In the genomic region with DNA sequence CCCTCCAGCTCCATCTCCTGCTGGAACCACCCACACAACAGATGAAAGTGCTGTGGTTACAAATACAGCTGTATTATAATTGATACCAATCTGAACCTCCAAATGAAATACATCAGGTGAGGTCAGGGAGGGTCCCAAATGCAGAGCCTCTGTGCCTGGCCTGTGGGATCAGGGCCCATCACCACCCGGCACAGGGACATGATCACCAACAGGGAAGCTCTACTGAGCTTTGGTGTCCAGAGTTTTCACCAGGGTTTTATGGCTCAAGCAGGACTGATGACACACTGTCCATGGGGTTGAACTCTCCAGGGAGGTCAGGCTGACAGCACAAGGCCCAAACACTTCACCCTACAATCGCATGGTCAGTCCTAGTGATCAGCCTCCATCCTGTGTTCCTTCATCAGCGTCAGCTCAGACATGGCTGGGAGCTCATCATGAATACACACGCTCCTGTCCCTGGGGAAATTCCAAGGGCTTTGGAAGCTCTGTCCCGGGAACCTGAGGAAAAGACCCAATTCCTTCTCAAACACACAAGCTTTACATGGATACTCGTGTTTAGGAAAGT, we compare ENCODE assay signal across 15 cellular contexts. TPM values are rescaled to one million over a fixed set of nuclear protein-coding genes. Genes with fewer than 3 reads are reported as not detected.
A peak's percentile ranks its signal among the peaks of the same experiment; 100 is the strongest.
DNase-seq lines count a peak whose midpoint lies in the region; ATAC-seq and TF ChIP-seq lines count a peak whose summit lies in the region.
"Had no signal": no experiment of that assay in that cellular context is flagged by ENCODE, and none has a peak within 500 bp of the region (broad histone marks: within the 10 kb centered on the region; RNA-seq: fewer than 3 reads in every experiment).

No MANE protein-coding gene starts in this region.

- peaks cover 9% of the 10 kb centered on the region for H3F3A ChIP-seq in SK-N-SH (replicated peaks; ENCODE audit: insufficient read depth)

- no peak for TF ChIP-seq RAD21 in SK-N-SH (IDR thresholded peaks at IDR 0.05; ENCODE audit: low read length)

- no peak for DNase-seq in SK-N-SH
- no peak for DNase-seq in Panc1 (ENCODE audit: low read depth, low spot score)
- DNase-seq in islet precursor cell, result peak; percentile 49
- DNase-seq in osteoblast (ENCODE audit: insufficient read length, low spot score, missing footprints), result peak; percentile 65
- no peak for DNase-seq in T-helper 2 cell
- no peak for DNase-seq in osteocyte (ENCODE audit: extremely low spot score, unreplicated experiment)
- DNase-seq: DMS 273 treated with DMSO at 0.1 percent for 48 hours, NCI-H1436, NCI-H2081, NCI-H524 had no signal

- H3K9me3 Mint-ChIP-seq in osteocyte (ENCODE audit: unreplicated experiment), result no peaks in the 10 kb centered on the region

- no TSS peak for BruUV-seq in Panc1 (replicated peaks; lab: Mats Ljungman, UMichigan)

- H2AFZ ChIP-seq in SK-N-SH (ENCODE audit: low read depth), result no peak overlapping the region
- no peak overlapping the region for H2AFZ ChIP-seq in osteoblast (ENCODE audit: low read length)

- no peak overlapping the region for H3K9ac ChIP-seq in SK-N-SH
- H3K9ac ChIP-seq: BLaER1 had no signal

- H3K27me3 ChIP-seq in SK-N-SH (ENCODE audit: insufficient read depth) (no peaks in the 10 kb centered on the region), Panc1 (ENCODE audit: control insufficient read depth, insufficient read depth, low read length) (no peaks in the 10 kb centered on the region), osteoblast (ENCODE audit: insufficient read depth, low read length) (peaks cover 34% of the 10 kb centered on the region)
- H3K27me3 ChIP-seq: BLaER1 had no signal

- no peak overlapping the region for H3K27ac Mint-ChIP-seq in osteocyte (ENCODE audit: unreplicated experiment)

- intact Hi-C loops in Panc1 (cut with micrococcal nuclease; ENCODE audit: unreplicated experiment), result no loop called here

- TF ChIP-seq CTCF in SK-N-SH (IDR thresholded peaks at IDR 0.05) (no peak), Panc1 (IDR thresholded peaks at IDR 0.05) (no peak), osteoblast (IDR thresholded peaks at IDR 0.05; ENCODE audit: extremely low read depth, low read depth, low read length) (no peak), osteocyte (IDR thresholded peaks at IDR 0.05) (no peak)

- H3K9me3 ChIP-seq in SK-N-SH (no peaks in the 10 kb centered on the region), Panc1 (ENCODE audit: control insufficient read depth, insufficient read depth, low read depth, low read length) (no peaks in the 10 kb centered on the region), osteoblast (ENCODE audit: low read depth, low read length) (no peaks in the 10 kb centered on the region)
- H3K9me3 ChIP-seq: BLaER1, HAP-1 had no signal

- 91% methylated on average over 5 of the region's 6 CpGs for WGBS in SK-N-SH (ENCODE audit: low lambda C conversion rate)

- H3K36me3 Mint-ChIP-seq in osteocyte (ENCODE audit: unreplicated experiment), result no peaks in the 10 kb centered on the region

- H3K27me3 Mint-ChIP-seq in osteocyte (ENCODE audit: unreplicated experiment), result peaks cover 2% of the 10 kb centered on the region

- POLR2A ChIA-PET in SK-N-SH (lab: Yijun Ruan, JAX) (interaction anchor here (0.6 to 1.4 kb wide), 2 partner anchors 10 to 16 kb away, joined by 3 to 4 read pairs; no protein-coding TSS in a partner anchor), Panc1 (lab: Charles Lee) (no interaction called here)

- H3K4me2 ChIP-seq in SK-N-SH (no peak overlapping the region), osteoblast (ENCODE audit: insufficient read depth, low read length) (no peak overlapping the region)
- H3K4me2 ChIP-seq: BLaER1 had no signal

- peaks cover 11% of the 10 kb centered on the region for H3K4me1 Mint-ChIP-seq in osteocyte (ENCODE audit: unreplicated experiment)

- H3K4me3 Mint-ChIP-seq in osteocyte (ENCODE audit: unreplicated experiment), result no peak overlapping the region

- in situ Hi-C loops in Panc1 (cut with HindIII; ENCODE audit: low pct_unique_long_range_greater_than_20kb, low sequenced_read_pairs), result no loop called here

- ATAC-seq in SK-N-SH treated with all-trans-retinoic acid at 6 μM for 48 hours (no peak), Panc1 (no peak), GM21526 (IDR thresholded peaks at IDR 0.05; ENCODE audit: low FRiP score, unreplicated experiment) (no peak)

- no peak for TF ChIP-seq EP300 in SK-N-SH (IDR thresholded peaks at IDR 0.05; ENCODE audit: borderline replicate concordance in 1 of 2, low read depth in 1 of 2, low read length in 1 of 2)

- H4K20me1 ChIP-seq in SK-N-SH (ENCODE audit: insufficient read depth), result no peaks in the 10 kb centered on the region
- H4K20me1 ChIP-seq in osteoblast (ENCODE audit: insufficient read depth, low read length), result peaks cover 3% of the 10 kb centered on the region

- H3K27ac ChIP-seq in SK-N-SH (ENCODE audit: low read depth in 2 of 2, low read length in 1 of 2), result no peak overlapping the region
- H3K27ac ChIP-seq in Panc1 (ENCODE audit: low read length), result peak overlapping the region; percentile 65
- H3K27ac ChIP-seq in osteoblast (ENCODE audit: low read depth, low read length), result no peak overlapping the region
- H3K27ac ChIP-seq: 22Rv1, BLaER1 had no signal

- no peaks in the 10 kb centered on the region for H3K9me2 ChIP-seq in SK-N-SH

- H3K4me3 ChIP-seq in SK-N-SH (ENCODE audit: low read depth in 2 of 2, low read length in 1 of 2), result no peak overlapping the region
- no peak overlapping the region for H3K4me3 ChIP-seq in Panc1 (ENCODE audit: low read depth in 2 of 2, low read length in 2 of 2)
- H3K4me3 ChIP-seq in osteoblast (ENCODE audit: insufficient read depth, low read length), result no peak overlapping the region
- H3K4me3 ChIP-seq: BLaER1, HAP-1 had no signal

- CTCF ChIA-PET in SK-N-SH (lab: Yijun Ruan, JAX), result interaction anchor here (0.7 to 4.4 kb wide), 12 partner anchors 12 to 515 kb away, joined by 3 to 73 read pairs (median 4); no protein-coding TSS in a partner anchor
- CTCF ChIA-PET in Panc1 (lab: Charles Lee), result interaction anchor here (0.6 kb wide), 1 partner anchor 12 kb away, joined by 4 read pairs; no protein-coding TSS in a partner anchor

- H3K79me2 ChIP-seq in SK-N-SH (ENCODE audit: insufficient read depth), result peaks cover 15% of the 10 kb centered on the region
- no peaks in the 10 kb centered on the region for H3K79me2 ChIP-seq in osteoblast (ENCODE audit: insufficient read depth, low read length)

- H3K36me3 ChIP-seq in SK-N-SH (replicated peaks in 1 of 2; ENCODE audit: control insufficient read depth in 1 of 2, insufficient read depth in 2 of 2, low read length in 1 of 2), result no peaks in the 10 kb centered on the region
- H3K36me3 ChIP-seq in Panc1 (ENCODE audit: control insufficient read depth, insufficient read depth, low read length), result no peaks in the 10 kb centered on the region
- no peaks in the 10 kb centered on the region for H3K36me3 ChIP-seq in osteoblast (ENCODE audit: insufficient read depth, low read length)
- H3K36me3 ChIP-seq: HAP-1 had no signal

- H3K4me1 ChIP-seq in SK-N-SH (ENCODE audit: control insufficient read depth in 1 of 2, insufficient read depth in 2 of 2, low read depth in 1 of 2, low read length in 1 of 2) (peaks cover 4 to 23% of the 10 kb centered on the region in 2 experiments; a peak in 2 of 4 replicates), Panc1 (ENCODE audit: control insufficient read depth, insufficient read depth, low read length) (peaks cover 14% of the 10 kb centered on the region), osteoblast (ENCODE audit: insufficient read depth, low read length) (peaks cover 16% of the 10 kb centered on the region)
- H3K4me1 ChIP-seq: HAP-1 had no signal

TF ChIP-seq in SK-N-SH, 30 proteins besides CTCF, POLR2A, EP300 and RAD21 (continues in another document):
- TF ChIP-seq, protein P1, sequence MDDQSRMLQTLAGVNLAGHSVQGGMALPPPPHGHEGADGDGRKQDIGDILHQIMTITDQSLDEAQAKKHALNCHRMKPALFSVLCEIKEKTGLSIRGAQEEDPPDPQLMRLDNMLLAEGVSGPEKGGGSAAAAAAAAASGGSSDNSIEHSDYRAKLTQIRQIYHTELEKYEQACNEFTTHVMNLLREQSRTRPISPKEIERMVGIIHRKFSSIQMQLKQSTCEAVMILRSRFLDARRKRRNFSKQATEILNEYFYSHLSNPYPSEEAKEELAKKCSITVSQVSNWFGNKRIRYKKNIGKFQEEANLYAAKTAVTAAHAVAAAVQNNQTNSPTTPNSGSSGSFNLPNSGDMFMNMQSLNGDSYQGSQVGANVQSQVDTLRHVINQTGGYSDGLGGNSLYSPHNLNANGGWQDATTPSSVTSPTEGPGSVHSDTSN (IDR thresholded peaks at IDR 0.05), result 0 out of 2 replicates have a peak, but pooled peaks have one; percentile 7
- TF ChIP-seq, protein P2, sequence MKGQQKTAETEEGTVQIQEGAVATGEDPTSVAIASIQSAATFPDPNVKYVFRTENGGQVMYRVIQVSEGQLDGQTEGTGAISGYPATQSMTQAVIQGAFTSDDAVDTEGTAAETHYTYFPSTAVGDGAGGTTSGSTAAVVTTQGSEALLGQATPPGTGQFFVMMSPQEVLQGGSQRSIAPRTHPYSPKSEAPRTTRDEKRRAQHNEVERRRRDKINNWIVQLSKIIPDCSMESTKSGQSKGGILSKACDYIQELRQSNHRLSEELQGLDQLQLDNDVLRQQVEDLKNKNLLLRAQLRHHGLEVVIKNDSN (IDR thresholded peaks at IDR 0.05; ENCODE audit: borderline replicate concordance, low read depth), result no peak

TF ChIP-seq in SK-N-SH treated with all-trans-retinoic acid at 6 μM for 48 hours, 23 proteins besides CTCF, POLR2A, EP300 and RAD21 (continues in another document):
- TF ChIP-seq ARNTL (CRISPR knock-in tag; IDR thresholded peaks at IDR 0.05; ENCODE audit: borderline replicate concordance, low read depth) (no peak), OSR1 (CRISPR knock-in tag; IDR thresholded peaks at IDR 0.05) (no peak)
- TF ChIP-seq, protein P3, sequence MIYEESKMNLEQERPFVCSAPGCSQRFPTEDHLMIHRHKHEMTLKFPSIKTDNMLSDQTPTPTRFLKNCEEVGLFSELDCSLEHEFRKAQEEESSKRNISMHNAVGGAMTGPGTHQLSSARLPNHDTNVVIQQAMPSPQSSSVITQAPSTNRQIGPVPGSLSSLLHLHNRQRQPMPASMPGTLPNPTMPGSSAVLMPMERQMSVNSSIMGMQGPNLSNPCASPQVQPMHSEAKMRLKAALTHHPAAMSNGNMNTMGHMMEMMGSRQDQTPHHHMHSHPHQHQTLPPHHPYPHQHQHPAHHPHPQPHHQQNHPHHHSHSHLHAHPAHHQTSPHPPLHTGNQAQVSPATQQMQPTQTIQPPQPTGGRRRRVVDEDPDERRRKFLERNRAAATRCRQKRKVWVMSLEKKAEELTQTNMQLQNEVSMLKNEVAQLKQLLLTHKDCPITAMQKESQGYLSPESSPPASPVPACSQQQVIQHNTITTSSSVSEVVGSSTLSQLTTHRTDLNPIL (CRISPR knock-in tag; IDR thresholded peaks at IDR 0.05; ENCODE audit: low read depth), result no peak

RNA-seq across cellular contexts. Expression of a gene that starts 3.9 kb away (rescaled TPM):
- polyA plus RNA-seq in SK-N-SH (2012; rRNA removed), result 76.8 and 146 TPM in 2 replicates
- polyA plus RNA-seq in SK-N-SH (2012; cell fraction: cytosol; rRNA removed), result 105 and 143 TPM in 2 replicates
- polyA plus RNA-seq in SK-N-SH (2012; cell fraction: nucleus; rRNA removed), result 193 and 256 TPM in 2 replicates
- total RNA-seq in Panc1 (2021; ENCODE audit: unreplicated experiment), result 2.5 TPM
- polyA plus RNA-seq in Panc1 (2012; ENCODE audit: insufficient read length), result 4.5 TPM
- 307 and 324 TPM in 2 replicates for total RNA-seq in osteoblast
- total RNA-seq in osteocyte, result 459 and 488 TPM in 2 replicates

Comparison
In these comparisons a context has a peak if more than half of its experiments do, and no peak if none do; other contexts are left out.
1. DNase-seq: peak in islet precursor cell (single experiment) and osteoblast (single experiment); none in SK-N-SH (single experiment), Panc1 (single experiment), T-helper 2 cell (0 of 5) and osteocyte (single experiment).
2. RNA of a gene that starts 3.9 kb away (total RNA-seq): 459 to 488 TPM in osteocyte and 307 to 324 TPM in osteoblast; 2.5 TPM in Panc1 (single experiment); every median in the first group is over 10 times any median in the second.